In genomic region chr2:189770590-189771322, GRCh38 we compare ENCODE assay signal across 1 cellular context.
A peak's percentile ranks its signal among the peaks of the same experiment; 100 is the strongest.
TF ChIP-seq lines count a peak whose summit lies in the region.

No MANE protein-coding gene starts in this region.

TF ChIP-seq in K562, 482 proteins besides CTCF, POLR2A, EP300 and RAD21:
- TF ChIP-seq RAD51 (IDR thresholded peaks at IDR 0.05; ENCODE audit: borderline replicate concordance, low read depth) (no peak), MEF2A (IDR thresholded peaks at IDR 0.05; ENCODE audit: control insufficient read depth, low read depth, low read length) (peak; percentile 86)
TF ChIP-seq in K562: peak in this region for 1.
